Comparison of ENCODE assay signal across 1 cellular context in genomic region chr5:140174472-140175366, GRCh38.
A peak's percentile ranks its signal among the peaks of the same experiment; 100 is the strongest.
TF ChIP-seq lines count a peak whose summit lies in the region.

A gene with protein sequence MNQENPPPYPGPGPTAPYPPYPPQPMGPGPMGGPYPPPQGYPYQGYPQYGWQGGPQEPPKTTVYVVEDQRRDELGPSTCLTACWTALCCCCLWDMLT (plus strand): TSS chr5:140175188. CDS start chr5:140194466, 19,278 bp downstream.

TF ChIP-seq in HepG2, 621 proteins besides CTCF, POLR2A, EP300 and RAD21 (continued from another document and continues in another):
- TF ChIP-seq CBFB (CRISPR knock-in tag; IDR thresholded peaks at IDR 0.05), result no peak
- no peak for TF ChIP-seq E2F2 (CRISPR knock-in tag; IDR thresholded peaks at IDR 0.05; ENCODE audit: borderline replicate concordance)
- peak; percentile 71 for TF ChIP-seq CREM (IDR thresholded peaks at IDR 0.05)
- TF ChIP-seq CREM (CRISPR knock-in tag; IDR thresholded peaks at IDR 0.05), result no peak
- no peak; the same call in 1 of the 2 replicates for TF ChIP-seq PRDM15 (CRISPR knock-in tag; IDR thresholded peaks at IDR 0.05)
- TF ChIP-seq NFKB2 (CRISPR knock-in tag; IDR thresholded peaks at IDR 0.05; ENCODE audit: borderline replicate concordance), result no peak; the same call in 1 of the 2 replicates
- no peak; the same call in 1 of the 2 replicates for TF ChIP-seq RFXANK (CRISPR knock-in tag; IDR thresholded peaks at IDR 0.05)
- no peak; the same call in 1 of the 2 replicates for TF ChIP-seq ZNF614 (CRISPR knock-in tag; IDR thresholded peaks at IDR 0.05; ENCODE audit: borderline replicate concordance)
- no peak for TF ChIP-seq NR2F1 (CRISPR knock-in tag; IDR thresholded peaks at IDR 0.05)
- TF ChIP-seq ZNF232 (CRISPR knock-in tag; IDR thresholded peaks at IDR 0.05; ENCODE audit: borderline replicate concordance), result no peak; the same call in 1 of the 2 replicates
- TF ChIP-seq ZNF460 (CRISPR knock-in tag; IDR thresholded peaks at IDR 0.05; ENCODE audit: borderline replicate concordance), result no peak
- TF ChIP-seq FOXP1 (IDR thresholded peaks at IDR 0.05), result no peak
- no peak for TF ChIP-seq FOXP1 (CRISPR knock-in tag; IDR thresholded peaks at IDR 0.05)
- no peak for TF ChIP-seq ZNF468 (CRISPR knock-in tag; IDR thresholded peaks at IDR 0.05)
- peak; percentile 51; the same call in 1 of the 2 replicates for TF ChIP-seq ERF (CRISPR knock-in tag; IDR thresholded peaks at IDR 0.05)
- no peak; a peak in 1 of 4 replicates for TF ChIP-seq ATF4 (CRISPR knock-in tag; IDR thresholded peaks at IDR 0.05)
- TF ChIP-seq PHF21A (CRISPR knock-in tag; IDR thresholded peaks at IDR 0.05), result peak; percentile 66; the same call in 1 of the 2 replicates
- no peak; the same call in 1 of the 2 replicates for TF ChIP-seq ZNF329 (CRISPR knock-in tag; IDR thresholded peaks at IDR 0.05; ENCODE audit: low read depth)
- TF ChIP-seq NFRKB (IDR thresholded peaks at IDR 0.05), result no peak
- peak; percentile 56; the same call in 1 of the 2 replicates for TF ChIP-seq ZBTB38 (CRISPR knock-in tag; IDR thresholded peaks at IDR 0.05)
- TF ChIP-seq HNF4G (IDR thresholded peaks at IDR 0.05; ENCODE audit: borderline replicate concordance, low read depth, low read length), result no peak
- TF ChIP-seq HNF4G (CRISPR knock-in tag; IDR thresholded peaks at IDR 0.05; ENCODE audit: borderline replicate concordance, low read depth), result no peak
- TF ChIP-seq MTA1 (CRISPR knock-in tag; IDR thresholded peaks at IDR 0.05; ENCODE audit: borderline replicate concordance), result peak; percentile 30; the same call in 1 of the 2 replicates
- 0 out of 2 replicates have a peak, but pooled peaks have one; percentile 40 for TF ChIP-seq ZBTB7B (CRISPR knock-in tag; IDR thresholded peaks at IDR 0.05)
- TF ChIP-seq NFE2L1 (CRISPR knock-in tag; IDR thresholded peaks at IDR 0.05; ENCODE audit: borderline replicate concordance), result no peak
- TF ChIP-seq ZNF724P (CRISPR knock-in tag; IDR thresholded peaks at IDR 0.05; ENCODE audit: borderline replicate concordance), result peak; percentile 76; the same call in 1 of the 2 replicates
- TF ChIP-seq ZNF660 (CRISPR knock-in tag; IDR thresholded peaks at IDR 0.05; ENCODE audit: borderline replicate concordance, low read depth), result no peak
- TF ChIP-seq, protein P1, sequence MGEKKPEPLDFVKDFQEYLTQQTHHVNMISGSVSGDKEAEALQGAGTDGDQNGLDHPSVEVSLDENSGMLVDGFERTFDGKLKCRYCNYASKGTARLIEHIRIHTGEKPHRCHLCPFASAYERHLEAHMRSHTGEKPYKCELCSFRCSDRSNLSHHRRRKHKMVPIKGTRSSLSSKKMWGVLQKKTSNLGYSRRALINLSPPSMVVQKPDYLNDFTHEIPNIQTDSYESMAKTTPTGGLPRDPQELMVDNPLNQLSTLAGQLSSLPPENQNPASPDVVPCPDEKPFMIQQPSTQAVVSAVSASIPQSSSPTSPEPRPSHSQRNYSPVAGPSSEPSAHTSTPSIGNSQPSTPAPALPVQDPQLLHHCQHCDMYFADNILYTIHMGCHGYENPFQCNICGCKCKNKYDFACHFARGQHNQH (CRISPR knock-in tag; IDR thresholded peaks at IDR 0.05), result peak; percentile 65; the same call in 1 of the 2 replicates
- TF ChIP-seq, protein P2, sequence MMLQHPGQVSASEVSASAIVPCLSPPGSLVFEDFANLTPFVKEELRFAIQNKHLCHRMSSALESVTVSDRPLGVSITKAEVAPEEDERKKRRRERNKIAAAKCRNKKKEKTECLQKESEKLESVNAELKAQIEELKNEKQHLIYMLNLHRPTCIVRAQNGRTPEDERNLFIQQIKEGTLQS (CRISPR knock-in tag; IDR thresholded peaks at IDR 0.05), result peak; percentile 26
- TF ChIP-seq ISL2 (CRISPR knock-in tag; IDR thresholded peaks at IDR 0.05), result peak; percentile 68
- TF ChIP-seq ZNF570 (CRISPR knock-in tag; IDR thresholded peaks at IDR 0.05; ENCODE audit: borderline replicate concordance), result no peak
- TF ChIP-seq MIER2 (CRISPR knock-in tag; IDR thresholded peaks at IDR 0.05), result no peak
- TF ChIP-seq, protein P3, sequence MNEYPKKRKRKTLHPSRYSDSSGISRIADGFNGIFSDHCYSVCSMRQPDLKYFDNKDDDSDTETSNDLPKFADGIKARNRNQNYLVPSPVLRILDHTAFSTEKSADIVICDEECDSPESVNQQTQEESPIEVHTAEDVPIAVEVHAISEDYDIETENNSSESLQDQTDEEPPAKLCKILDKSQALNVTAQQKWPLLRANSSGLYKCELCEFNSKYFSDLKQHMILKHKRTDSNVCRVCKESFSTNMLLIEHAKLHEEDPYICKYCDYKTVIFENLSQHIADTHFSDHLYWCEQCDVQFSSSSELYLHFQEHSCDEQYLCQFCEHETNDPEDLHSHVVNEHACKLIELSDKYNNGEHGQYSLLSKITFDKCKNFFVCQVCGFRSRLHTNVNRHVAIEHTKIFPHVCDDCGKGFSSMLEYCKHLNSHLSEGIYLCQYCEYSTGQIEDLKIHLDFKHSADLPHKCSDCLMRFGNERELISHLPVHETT (CRISPR knock-in tag; conservative IDR thresholded peaks at IDR 0.05), result no peak
- TF ChIP-seq HDAC6 (IDR thresholded peaks at IDR 0.05; ENCODE audit: low read depth, low read length), result no peak
- peak; percentile 92 for TF ChIP-seq GABPB1 (CRISPR knock-in tag; IDR thresholded peaks at IDR 0.05)
- TF ChIP-seq SIX4 (CRISPR knock-in tag; IDR thresholded peaks at IDR 0.05), result peak; percentile 6; the same call in 1 of the 2 replicates
- TF ChIP-seq KMT2A (CRISPR knock-in tag; IDR thresholded peaks at IDR 0.05), result peak; percentile 29; the same call in 1 of the 2 replicates
- TF ChIP-seq, protein P4, sequence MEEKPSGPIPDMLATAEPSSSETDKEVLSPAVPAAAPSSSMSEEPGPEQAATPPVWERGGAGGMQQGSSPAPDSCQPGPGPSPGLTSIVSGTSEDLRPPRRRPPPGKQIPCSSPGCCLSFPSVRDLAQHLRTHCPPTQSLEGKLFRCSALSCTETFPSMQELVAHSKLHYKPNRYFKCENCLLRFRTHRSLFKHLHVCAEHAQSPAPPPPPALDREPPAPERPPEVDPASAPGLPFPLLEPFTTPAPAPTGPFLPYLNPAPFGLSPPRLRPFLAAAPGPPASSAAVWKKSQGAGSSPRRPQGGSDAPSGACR (CRISPR knock-in tag; IDR thresholded peaks at IDR 0.05), result no peak
- TF ChIP-seq RBM39 (IDR thresholded peaks at IDR 0.05; ENCODE audit: low read depth, low read length, poor library complexity, severe bottlenecking), result peak; percentile 17
- TF ChIP-seq ZSCAN31 (CRISPR knock-in tag; IDR thresholded peaks at IDR 0.05; ENCODE audit: low read depth), result peak; percentile 44; the same call in 1 of the 2 replicates
- TF ChIP-seq, protein P5, sequence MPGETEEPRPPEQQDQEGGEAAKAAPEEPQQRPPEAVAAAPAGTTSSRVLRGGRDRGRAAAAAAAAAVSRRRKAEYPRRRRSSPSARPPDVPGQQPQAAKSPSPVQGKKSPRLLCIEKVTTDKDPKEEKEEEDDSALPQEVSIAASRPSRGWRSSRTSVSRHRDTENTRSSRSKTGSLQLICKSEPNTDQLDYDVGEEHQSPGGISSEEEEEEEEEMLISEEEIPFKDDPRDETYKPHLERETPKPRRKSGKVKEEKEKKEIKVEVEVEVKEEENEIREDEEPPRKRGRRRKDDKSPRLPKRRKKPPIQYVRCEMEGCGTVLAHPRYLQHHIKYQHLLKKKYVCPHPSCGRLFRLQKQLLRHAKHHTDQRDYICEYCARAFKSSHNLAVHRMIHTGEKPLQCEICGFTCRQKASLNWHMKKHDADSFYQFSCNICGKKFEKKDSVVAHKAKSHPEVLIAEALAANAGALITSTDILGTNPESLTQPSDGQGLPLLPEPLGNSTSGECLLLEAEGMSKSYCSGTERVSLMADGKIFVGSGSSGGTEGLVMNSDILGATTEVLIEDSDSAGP (CRISPR knock-in tag; IDR thresholded peaks at IDR 0.05; ENCODE audit: borderline replicate concordance), result no peak
- TF ChIP-seq ZNF775 (CRISPR knock-in tag; IDR thresholded peaks at IDR 0.05; ENCODE audit: borderline replicate concordance), result no peak
- TF ChIP-seq EZH2 (conservative IDR thresholded peaks at IDR 0.05; ENCODE audit: low read depth, low read length), result no peak
- no peak for TF ChIP-seq GPN1 (CRISPR knock-in tag; IDR thresholded peaks at IDR 0.05; ENCODE audit: borderline replicate concordance)
- TF ChIP-seq ZNF34 (CRISPR knock-in tag; IDR thresholded peaks at IDR 0.05; ENCODE audit: borderline replicate concordance), result no peak
- peak; percentile 87 for TF ChIP-seq SP5 (CRISPR knock-in tag; IDR thresholded peaks at IDR 0.05; ENCODE audit: borderline replicate concordance, low read depth)
- TF ChIP-seq, protein P6, sequence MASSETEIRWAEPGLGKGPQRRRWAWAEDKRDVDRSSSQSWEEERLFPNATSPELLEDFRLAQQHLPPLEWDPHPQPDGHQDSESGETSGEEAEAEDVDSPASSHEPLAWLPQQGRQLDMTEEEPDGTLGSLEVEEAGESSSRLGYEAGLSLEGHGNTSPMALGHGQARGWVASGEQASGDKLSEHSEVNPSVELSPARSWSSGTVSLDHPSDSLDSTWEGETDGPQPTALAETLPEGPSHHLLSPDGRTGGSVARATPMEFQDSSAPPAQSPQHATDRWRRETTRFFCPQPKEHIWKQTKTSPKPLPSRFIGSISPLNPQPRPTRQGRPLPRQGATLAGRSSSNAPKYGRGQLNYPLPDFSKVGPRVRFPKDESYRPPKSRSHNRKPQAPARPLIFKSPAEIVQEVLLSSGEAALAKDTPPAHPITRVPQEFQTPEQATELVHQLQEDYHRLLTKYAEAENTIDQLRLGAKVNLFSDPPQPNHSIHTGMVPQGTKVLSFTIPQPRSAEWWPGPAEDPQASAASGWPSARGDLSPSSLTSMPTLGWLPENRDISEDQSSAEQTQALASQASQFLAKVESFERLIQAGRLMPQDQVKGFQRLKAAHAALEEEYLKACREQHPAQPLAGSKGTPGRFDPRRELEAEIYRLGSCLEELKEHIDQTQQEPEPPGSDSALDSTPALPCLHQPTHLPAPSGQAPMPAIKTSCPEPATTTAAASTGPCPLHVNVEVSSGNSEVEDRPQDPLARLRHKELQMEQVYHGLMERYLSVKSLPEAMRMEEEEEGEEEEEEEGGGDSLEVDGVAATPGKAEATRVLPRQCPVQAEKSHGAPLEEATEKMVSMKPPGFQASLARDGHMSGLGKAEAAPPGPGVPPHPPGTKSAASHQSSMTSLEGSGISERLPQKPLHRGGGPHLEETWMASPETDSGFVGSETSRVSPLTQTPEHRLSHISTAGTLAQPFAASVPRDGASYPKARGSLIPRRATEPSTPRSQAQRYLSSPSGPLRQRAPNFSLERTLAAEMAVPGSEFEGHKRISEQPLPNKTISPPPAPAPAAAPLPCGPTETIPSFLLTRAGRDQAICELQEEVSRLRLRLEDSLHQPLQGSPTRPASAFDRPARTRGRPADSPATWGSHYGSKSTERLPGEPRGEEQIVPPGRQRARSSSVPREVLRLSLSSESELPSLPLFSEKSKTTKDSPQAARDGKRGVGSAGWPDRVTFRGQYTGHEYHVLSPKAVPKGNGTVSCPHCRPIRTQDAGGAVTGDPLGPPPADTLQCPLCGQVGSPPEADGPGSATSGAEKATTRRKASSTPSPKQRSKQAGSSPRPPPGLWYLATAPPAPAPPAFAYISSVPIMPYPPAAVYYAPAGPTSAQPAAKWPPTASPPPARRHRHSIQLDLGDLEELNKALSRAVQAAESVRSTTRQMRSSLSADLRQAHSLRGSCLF (CRISPR knock-in tag; IDR thresholded peaks at IDR 0.05; ENCODE audit: borderline replicate concordance), result no peak
